Comparison of ENCODE assay signal across 1 cellular context in the genomic region with DNA sequence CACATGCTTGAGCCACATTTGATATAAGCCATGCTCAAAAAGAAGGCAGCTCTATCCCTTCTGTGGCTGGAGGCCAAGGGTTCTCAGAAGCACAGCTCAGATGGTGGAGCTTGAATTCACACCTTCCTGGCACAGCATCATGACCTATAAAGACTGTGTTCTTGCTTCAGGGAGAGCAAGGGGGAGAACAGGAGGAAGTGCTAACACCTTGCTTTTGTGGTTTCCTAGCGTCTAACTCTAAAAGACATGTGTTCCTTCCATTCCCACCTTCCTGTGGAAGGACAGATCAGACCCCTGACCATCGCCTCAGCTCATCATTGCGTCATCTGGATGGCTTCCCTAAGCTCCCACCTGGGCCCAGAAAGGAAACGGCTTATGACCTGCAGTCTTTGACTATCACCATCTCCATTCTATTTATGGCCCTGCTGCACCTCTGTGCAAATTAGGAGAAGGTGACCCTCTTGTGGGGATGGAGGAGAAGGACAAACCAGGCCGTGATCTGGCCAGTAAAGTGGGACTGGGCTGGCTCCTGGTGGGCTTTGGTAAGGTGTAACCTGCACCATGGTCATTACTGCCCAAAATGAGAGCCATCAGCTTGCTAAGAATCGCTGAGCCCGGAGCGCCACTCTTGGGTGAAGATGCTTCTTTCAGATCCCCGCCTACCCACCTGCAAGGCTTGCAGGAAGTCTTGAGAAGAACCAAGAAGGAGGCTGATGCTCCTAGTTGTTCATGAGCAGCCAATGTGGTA.
TF ChIP-seq lines count a peak whose summit lies in the region.

No MANE protein-coding gene starts in this region.

TF ChIP-seq in H1, 55 proteins besides CTCF, POLR2A, EP300 and RAD21:
- TF ChIP-seq SIX5 (IDR thresholded peaks at IDR 0.05; ENCODE audit: low read depth, low read length): no peak
- no peak for TF ChIP-seq ASH2L (IDR thresholded peaks at IDR 0.05; ENCODE audit: low read length)
- TF ChIP-seq, protein P1, sequence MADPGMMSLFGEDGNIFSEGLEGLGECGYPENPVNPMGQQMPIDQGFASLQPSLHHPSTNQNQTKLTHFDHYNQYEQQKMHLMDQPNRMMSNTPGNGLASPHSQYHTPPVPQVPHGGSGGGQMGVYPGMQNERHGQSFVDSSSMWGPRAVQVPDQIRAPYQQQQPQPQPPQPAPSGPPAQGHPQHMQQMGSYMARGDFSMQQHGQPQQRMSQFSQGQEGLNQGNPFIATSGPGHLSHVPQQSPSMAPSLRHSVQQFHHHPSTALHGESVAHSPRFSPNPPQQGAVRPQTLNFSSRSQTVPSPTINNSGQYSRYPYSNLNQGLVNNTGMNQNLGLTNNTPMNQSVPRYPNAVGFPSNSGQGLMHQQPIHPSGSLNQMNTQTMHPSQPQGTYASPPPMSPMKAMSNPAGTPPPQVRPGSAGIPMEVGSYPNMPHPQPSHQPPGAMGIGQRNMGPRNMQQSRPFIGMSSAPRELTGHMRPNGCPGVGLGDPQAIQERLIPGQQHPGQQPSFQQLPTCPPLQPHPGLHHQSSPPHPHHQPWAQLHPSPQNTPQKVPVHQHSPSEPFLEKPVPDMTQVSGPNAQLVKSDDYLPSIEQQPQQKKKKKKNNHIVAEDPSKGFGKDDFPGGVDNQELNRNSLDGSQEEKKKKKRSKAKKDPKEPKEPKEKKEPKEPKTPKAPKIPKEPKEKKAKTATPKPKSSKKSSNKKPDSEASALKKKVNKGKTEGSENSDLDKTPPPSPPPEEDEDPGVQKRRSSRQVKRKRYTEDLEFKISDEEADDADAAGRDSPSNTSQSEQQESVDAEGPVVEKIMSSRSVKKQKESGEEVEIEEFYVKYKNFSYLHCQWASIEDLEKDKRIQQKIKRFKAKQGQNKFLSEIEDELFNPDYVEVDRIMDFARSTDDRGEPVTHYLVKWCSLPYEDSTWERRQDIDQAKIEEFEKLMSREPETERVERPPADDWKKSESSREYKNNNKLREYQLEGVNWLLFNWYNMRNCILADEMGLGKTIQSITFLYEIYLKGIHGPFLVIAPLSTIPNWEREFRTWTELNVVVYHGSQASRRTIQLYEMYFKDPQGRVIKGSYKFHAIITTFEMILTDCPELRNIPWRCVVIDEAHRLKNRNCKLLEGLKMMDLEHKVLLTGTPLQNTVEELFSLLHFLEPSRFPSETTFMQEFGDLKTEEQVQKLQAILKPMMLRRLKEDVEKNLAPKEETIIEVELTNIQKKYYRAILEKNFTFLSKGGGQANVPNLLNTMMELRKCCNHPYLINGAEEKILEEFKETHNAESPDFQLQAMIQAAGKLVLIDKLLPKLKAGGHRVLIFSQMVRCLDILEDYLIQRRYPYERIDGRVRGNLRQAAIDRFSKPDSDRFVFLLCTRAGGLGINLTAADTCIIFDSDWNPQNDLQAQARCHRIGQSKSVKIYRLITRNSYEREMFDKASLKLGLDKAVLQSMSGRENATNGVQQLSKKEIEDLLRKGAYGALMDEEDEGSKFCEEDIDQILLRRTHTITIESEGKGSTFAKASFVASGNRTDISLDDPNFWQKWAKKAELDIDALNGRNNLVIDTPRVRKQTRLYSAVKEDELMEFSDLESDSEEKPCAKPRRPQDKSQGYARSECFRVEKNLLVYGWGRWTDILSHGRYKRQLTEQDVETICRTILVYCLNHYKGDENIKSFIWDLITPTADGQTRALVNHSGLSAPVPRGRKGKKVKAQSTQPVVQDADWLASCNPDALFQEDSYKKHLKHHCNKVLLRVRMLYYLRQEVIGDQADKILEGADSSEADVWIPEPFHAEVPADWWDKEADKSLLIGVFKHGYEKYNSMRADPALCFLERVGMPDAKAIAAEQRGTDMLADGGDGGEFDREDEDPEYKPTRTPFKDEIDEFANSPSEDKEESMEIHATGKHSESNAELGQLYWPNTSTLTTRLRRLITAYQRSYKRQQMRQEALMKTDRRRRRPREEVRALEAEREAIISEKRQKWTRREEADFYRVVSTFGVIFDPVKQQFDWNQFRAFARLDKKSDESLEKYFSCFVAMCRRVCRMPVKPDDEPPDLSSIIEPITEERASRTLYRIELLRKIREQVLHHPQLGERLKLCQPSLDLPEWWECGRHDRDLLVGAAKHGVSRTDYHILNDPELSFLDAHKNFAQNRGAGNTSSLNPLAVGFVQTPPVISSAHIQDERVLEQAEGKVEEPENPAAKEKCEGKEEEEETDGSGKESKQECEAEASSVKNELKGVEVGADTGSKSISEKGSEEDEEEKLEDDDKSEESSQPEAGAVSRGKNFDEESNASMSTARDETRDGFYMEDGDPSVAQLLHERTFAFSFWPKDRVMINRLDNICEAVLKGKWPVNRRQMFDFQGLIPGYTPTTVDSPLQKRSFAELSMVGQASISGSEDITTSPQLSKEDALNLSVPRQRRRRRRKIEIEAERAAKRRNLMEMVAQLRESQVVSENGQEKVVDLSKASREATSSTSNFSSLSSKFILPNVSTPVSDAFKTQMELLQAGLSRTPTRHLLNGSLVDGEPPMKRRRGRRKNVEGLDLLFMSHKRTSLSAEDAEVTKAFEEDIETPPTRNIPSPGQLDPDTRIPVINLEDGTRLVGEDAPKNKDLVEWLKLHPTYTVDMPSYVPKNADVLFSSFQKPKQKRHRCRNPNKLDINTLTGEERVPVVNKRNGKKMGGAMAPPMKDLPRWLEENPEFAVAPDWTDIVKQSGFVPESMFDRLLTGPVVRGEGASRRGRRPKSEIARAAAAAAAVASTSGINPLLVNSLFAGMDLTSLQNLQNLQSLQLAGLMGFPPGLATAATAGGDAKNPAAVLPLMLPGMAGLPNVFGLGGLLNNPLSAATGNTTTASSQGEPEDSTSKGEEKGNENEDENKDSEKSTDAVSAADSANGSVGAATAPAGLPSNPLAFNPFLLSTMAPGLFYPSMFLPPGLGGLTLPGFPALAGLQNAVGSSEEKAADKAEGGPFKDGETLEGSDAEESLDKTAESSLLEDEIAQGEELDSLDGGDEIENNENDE (IDR thresholded peaks at IDR 0.05; ENCODE audit: insufficient replicate concordance, low read length): no peak
- no peak for TF ChIP-seq POU5F1 (IDR thresholded peaks at IDR 0.05; ENCODE audit: low read depth, low read length)
- TF ChIP-seq MAFK (IDR thresholded peaks at IDR 0.05; ENCODE audit: low read depth, low read length): no peak
- TF ChIP-seq SRF (IDR thresholded peaks at IDR 0.05; ENCODE audit: low read depth, low read length): no peak
- no peak for TF ChIP-seq CEBPB (IDR thresholded peaks at IDR 0.05; ENCODE audit: low read depth, low read length)
- no peak for TF ChIP-seq SAP30 (IDR thresholded peaks at IDR 0.05; ENCODE audit: insufficient read depth, insufficient replicate concordance, low read length)
- TF ChIP-seq BACH1 (IDR thresholded peaks at IDR 0.05; ENCODE audit: low read length): no peak
- no peak for TF ChIP-seq SP1 (IDR thresholded peaks at IDR 0.05; ENCODE audit: low read depth, low read length)
- no peak for TF ChIP-seq USF2 (IDR thresholded peaks at IDR 0.05; ENCODE audit: low read length)
- TF ChIP-seq PHF8 (conservative IDR thresholded peaks at IDR 0.05; ENCODE audit: low read depth, low read length): no peak
- TF ChIP-seq RBBP5 (IDR thresholded peaks at IDR 0.05; ENCODE audit: borderline replicate concordance, low read depth, low read length): no peak
- no peak for TF ChIP-seq NANOG (IDR thresholded peaks at IDR 0.05; ENCODE audit: insufficient read depth, low read depth, low read length, poor library complexity, severe bottlenecking)
- TF ChIP-seq JUN (IDR thresholded peaks at IDR 0.05; ENCODE audit: low read depth, low read length): no peak
- no peak for TF ChIP-seq JUND (IDR thresholded peaks at IDR 0.05; ENCODE audit: low read length)
- TF ChIP-seq, protein P2, sequence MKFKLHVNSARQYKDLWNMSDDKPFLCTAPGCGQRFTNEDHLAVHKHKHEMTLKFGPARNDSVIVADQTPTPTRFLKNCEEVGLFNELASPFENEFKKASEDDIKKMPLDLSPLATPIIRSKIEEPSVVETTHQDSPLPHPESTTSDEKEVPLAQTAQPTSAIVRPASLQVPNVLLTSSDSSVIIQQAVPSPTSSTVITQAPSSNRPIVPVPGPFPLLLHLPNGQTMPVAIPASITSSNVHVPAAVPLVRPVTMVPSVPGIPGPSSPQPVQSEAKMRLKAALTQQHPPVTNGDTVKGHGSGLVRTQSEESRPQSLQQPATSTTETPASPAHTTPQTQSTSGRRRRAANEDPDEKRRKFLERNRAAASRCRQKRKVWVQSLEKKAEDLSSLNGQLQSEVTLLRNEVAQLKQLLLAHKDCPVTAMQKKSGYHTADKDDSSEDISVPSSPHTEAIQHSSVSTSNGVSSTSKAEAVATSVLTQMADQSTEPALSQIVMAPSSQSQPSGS (IDR thresholded peaks at IDR 0.05; ENCODE audit: low read length): no peak
- no peak for TF ChIP-seq NRF1 (IDR thresholded peaks at IDR 0.05; ENCODE audit: low read depth, low read length)
- no peak for TF ChIP-seq CBX8 (IDR thresholded peaks at IDR 0.05; ENCODE audit: borderline replicate concordance, low read depth, low read length)
